ENCODE assay signal across 17 cellular contexts in genomic region chrX:121569609-121570008, GRCh38.
DNase-seq lines count a peak whose midpoint lies in the region; ATAC-seq, FAIRE-seq and TF ChIP-seq lines count a peak whose summit lies in the region.
"Had no signal": no experiment of that assay in that cellular context is flagged by ENCODE, and none has a peak within 500 bp of the region (broad histone marks: within the 10 kb centered on the region; RNA-seq: fewer than 3 reads in every experiment).

No MANE protein-coding gene starts in this region.

- no peak overlapping the region for H3K27ac ChIP-seq in HepG2 (ENCODE audit: extremely low read length, insufficient read depth, low read length)
- no peak overlapping the region for H3K27ac ChIP-seq in breast epithelium
- H3K27ac ChIP-seq: A549 had no signal

- no peak overlapping the region for H3K9ac ChIP-seq in HepG2 (ENCODE audit: insufficient read depth, low read depth, low read length)
- H3K9ac ChIP-seq: SK-N-SH had no signal

- H3K27me3 ChIP-seq in HepG2 (ENCODE audit: control insufficient read depth in 1 of 2, insufficient read depth in 2 of 2, low read length in 2 of 2) = no peaks in the 10 kb centered on the region
- H3K27me3 ChIP-seq in breast epithelium = no peaks in the 10 kb centered on the region
- H3K27me3 ChIP-seq: body of pancreas had no signal

- no peak for DNase-seq in GM12891 (ENCODE audit: insufficient read length, low spot score)
- DNase-seq in putamen (ENCODE audit: low spot score) = no peak
- no peak for DNase-seq in HepG2 (ENCODE audit: low spot score)
- DNase-seq in breast epithelium (ENCODE audit: low spot score in 2 of 2) = no peak
- DNase-seq: activated CD8-positive, alpha-beta memory T cell treated with anti-CD3 and anti-CD28 coated beads, Interleukin-2, amount 10 ng/mL, durations not matched to agents 7 days and 5 days; activated naive CD4-positive, alpha-beta T cell treated with Interleukin-2 at 50 U/mL for 16 hours; COR-L47; effector CD4-positive, alpha-beta T cell; NCI-H2227 treated with DMSO at 0.1 percent for 48 hours; SK-N-SH had no signal

- POLR2A ChIA-PET in HepG2 (lab: Yijun Ruan, JAX) = no interaction called here

- FAIRE-seq in GM12891 (lab: Jason Lieb, UNC) = no peak
- no peak for FAIRE-seq in HepG2 (lab: Jason Lieb, UNC)
- FAIRE-seq: A549, GM19239 had no signal

- ATAC-seq in GM19438 (IDR thresholded peaks at IDR 0.05; ENCODE audit: low read depth, unreplicated experiment) (peak; percentile 74), HG02798 (IDR thresholded peaks at IDR 0.05; ENCODE audit: poor library complexity, unreplicated experiment) (peak; percentile 62), HG03460 (IDR thresholded peaks at IDR 0.05; ENCODE audit: unreplicated experiment) (peak; percentile 79), HepG2 (no peak), HG02678 (IDR thresholded peaks at IDR 0.05; ENCODE audit: unreplicated experiment) (no peak)
- ATAC-seq: A549; activated CD8-positive, alpha-beta memory T cell treated with anti-CD3 and anti-CD28 coated beads, Interleukin-2, amount 10 ng/mL, durations not matched to agents 7 days and 5 days had no signal

- no TSS peak for BruUV-seq in HepG2 (replicated peaks; lab: Mats Ljungman, UMichigan)

- H3K79me2 ChIP-seq in HepG2 (ENCODE audit: insufficient read depth, low read length) = no peaks in the 10 kb centered on the region

- CTCF ChIA-PET in HepG2 (lab: Yijun Ruan, JAX; ENCODE audit: low intra/inter-chr PET ratio, low total read pairs) = no interaction called here

- no peak overlapping the region for H2AFZ ChIP-seq in HepG2 (ENCODE audit: low read length)

- H4K20me1 ChIP-seq in HepG2 (ENCODE audit: insufficient read depth, low read length) = no peaks in the 10 kb centered on the region

- whole genome bisulfite sequencing in HepG2 (ENCODE audit: low lambda C conversion rate) = 55% methylated on average over 2 of the region's 4 CpGs

- in situ Hi-C loops in HepG2 (cut with HindIII; ENCODE audit: extremely low pct_ligation_motif_present, low pct_unique_long_range_greater_than_20kb) = loop anchor here (10.0 kb wide), 1 partner anchor 775 kb away; no protein-coding TSS in a partner anchor

- no peaks in the 10 kb centered on the region for H3K9me3 ChIP-seq in HepG2 (ENCODE audit: low read length)
- no peaks in the 10 kb centered on the region for H3K9me3 ChIP-seq in breast epithelium
- H3K9me3 ChIP-seq: A549, body of pancreas, SK-N-SH had no signal

- intact Hi-C loops in HepG2 (cut with micrococcal nuclease; ENCODE audit: unreplicated experiment) = no loop called here
- intact Hi-C loops in breast epithelium (cut with DNase I; ENCODE audit: low total_unique reads) = no loop called here

- TF ChIP-seq CTCF in HepG2 (CRISPR knock-in tag; IDR thresholded peaks at IDR 0.05) (no peak), breast epithelium (IDR thresholded peaks at IDR 0.05) (no peak)

- H3K4me2 ChIP-seq in HepG2 (ENCODE audit: low read depth, low read length) = no peak overlapping the region
- H3K4me2 ChIP-seq: A549, SK-N-SH had no signal

- H3K36me3 ChIP-seq in HepG2 (replicated peaks in 1 of 2; ENCODE audit: control insufficient read depth in 1 of 2, insufficient read depth in 2 of 2, low read length in 2 of 2) = no peaks in the 10 kb centered on the region
- no peaks in the 10 kb centered on the region for H3K36me3 ChIP-seq in breast epithelium

- H3K4me1 ChIP-seq in HepG2 (ENCODE audit: insufficient read depth, low read length) = no peaks in the 10 kb centered on the region
- no peaks in the 10 kb centered on the region for H3K4me1 ChIP-seq in breast epithelium
- H3K4me1 ChIP-seq: A549 had no signal

- no peak for TF ChIP-seq EP300 in HepG2 (IDR thresholded peaks at IDR 0.05; ENCODE audit: low read depth in 2 of 2, low read length in 2 of 2)
- no peak for TF ChIP-seq EP300 in HepG2 (CRISPR knock-in tag; IDR thresholded peaks at IDR 0.05; ENCODE audit: borderline replicate concordance)

- H3K4me3 ChIP-seq in HepG2 (replicated peaks in 1 of 3; ENCODE audit: insufficient read depth in 1 of 3, low read depth in 2 of 3, low read length in 3 of 3) (no peak overlapping the region), breast epithelium (no peak overlapping the region)
- H3K4me3 ChIP-seq: A549, body of pancreas had no signal

- TF ChIP-seq POLR2A in GM12891 (IDR thresholded peaks at IDR 0.05; ENCODE audit: low read depth, low read length) (no peak), HepG2 (IDR thresholded peaks at IDR 0.05; ENCODE audit: insufficient read depth in 1 of 2, low read depth in 2 of 2, low read length in 2 of 2) (no peak), breast epithelium (IDR thresholded peaks at IDR 0.05) (no peak)

- no peak for TF ChIP-seq RAD21 in HepG2 (CRISPR knock-in tag; IDR thresholded peaks at IDR 0.05)

TF ChIP-seq in GM12891, 5 proteins besides CTCF, POLR2A, EP300 and RAD21:
- peak; percentile 43 for TF ChIP-seq SPI1 (IDR thresholded peaks at IDR 0.05; ENCODE audit: low read depth, low read length)
- no peak for TF ChIP-seq TAF1 (IDR thresholded peaks at IDR 0.05; ENCODE audit: low read depth, low read length)

TF ChIP-seq in HepG2, 621 proteins besides CTCF, POLR2A, EP300 and RAD21:
- TF ChIP-seq ZNF30 (CRISPR knock-in tag; IDR thresholded peaks at IDR 0.05) (no peak), TCF7 (IDR thresholded peaks at IDR 0.05; ENCODE audit: low read depth) (no peak), REL (CRISPR knock-in tag; conservative IDR thresholded peaks at IDR 0.05) (no peak), MAFK (conservative IDR thresholded peaks at IDR 0.05 in 1 of 2, IDR thresholded peaks at IDR 0.05 in 1 of 2; ENCODE audit: low read length in 2 of 2) (no peak), ZNF451 (CRISPR knock-in tag; IDR thresholded peaks at IDR 0.05) (no peak), CENPBD1 (CRISPR knock-in tag; IDR thresholded peaks at IDR 0.05; ENCODE audit: borderline replicate concordance, low read depth) (no peak), ZNF691 (CRISPR knock-in tag; IDR thresholded peaks at IDR 0.05; ENCODE audit: borderline replicate concordance, low read depth) (no peak), ZNF20 (CRISPR knock-in tag; IDR thresholded peaks at IDR 0.05) (no peak), XRCC5 (optimal IDR thresholded peaks at IDR 0.05; ENCODE audit: low read length) (no peak), AKAP8 (CRISPR knock-in tag; IDR thresholded peaks at IDR 0.05) (no peak)
TF ChIP-seq in HepG2: peak in this region for 0.

Comparison
In these comparisons a context has a peak if more than half of its experiments do, and no peak if none do; other contexts are left out.
1. ATAC-seq: peak in GM19438 (single experiment), HG02798 (single experiment) and HG03460 (single experiment); none in HepG2 (single experiment) and HG02678 (single experiment).